In the genomic region with DNA sequence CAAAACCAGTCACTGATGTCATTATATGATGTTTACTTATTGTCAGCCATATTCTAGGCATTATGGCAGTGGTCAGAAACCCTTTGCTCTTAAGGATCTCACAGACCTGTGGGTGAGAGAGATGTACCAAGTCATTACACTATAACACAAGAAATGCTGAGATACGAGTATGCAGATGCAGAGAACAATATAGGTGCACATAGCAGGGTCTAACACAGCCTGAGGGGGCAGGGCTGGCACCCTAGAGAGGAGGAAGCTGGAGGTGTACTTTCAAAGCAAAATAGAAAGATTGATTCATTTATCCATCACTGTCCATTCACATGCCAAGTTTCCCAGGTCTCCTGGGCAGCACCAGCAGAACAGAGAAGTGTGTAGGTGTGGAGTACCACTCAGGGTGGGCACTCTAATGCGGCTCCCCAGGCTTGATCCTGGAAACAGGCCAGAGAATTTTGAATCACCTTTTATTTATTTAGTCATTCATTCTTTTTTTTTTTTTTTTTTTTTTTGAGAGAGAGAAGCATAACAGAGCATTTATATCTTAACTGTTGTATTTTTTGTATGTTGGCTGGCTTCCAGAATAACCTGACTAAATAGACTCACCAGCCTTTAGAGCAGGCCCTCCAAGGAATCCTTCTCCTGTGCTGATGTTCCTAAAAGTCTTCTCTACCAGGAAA, we compare ENCODE assay signal across 10 cellular contexts.
DNase-seq lines count a peak whose midpoint lies in the region; ATAC-seq and TF ChIP-seq lines count a peak whose summit lies in the region.
"Had no signal": no experiment of that assay in that cellular context is flagged by ENCODE, and none has a peak within 500 bp of the region (broad histone marks: within the 10 kb centered on the region; RNA-seq: fewer than 3 reads in every experiment).

No MANE protein-coding gene starts in this region.

- H3K27ac ChIP-seq in CD4-positive, alpha-beta memory T cell (ENCODE audit: low read depth, low read length), result no peak overlapping the region
- no peak overlapping the region for H3K27ac ChIP-seq in stomach
- H3K27ac ChIP-seq: ascending aorta, prostate gland had no signal

- peaks cover 18% of the 10 kb centered on the region for H3K4me1 ChIP-seq in CD4-positive, alpha-beta memory T cell (ENCODE audit: insufficient read depth, low read length)
- peaks cover 0 to 6% (median 0%) of the 10 kb centered on the region in 4 donors for H3K4me1 ChIP-seq in stomach
- H3K4me1 ChIP-seq: ascending aorta, prostate gland had no signal

- 40 to 66% (median 51%) methylated on average over 2 of the region's 2 CpGs for WGBS in stomach, 5 donors

- intact Hi-C loops in CD4-positive, alpha-beta memory T cell (cut with micrococcal nuclease), result loop anchor here (5.0 kb wide), 1 partner anchor 82 kb away; no protein-coding TSS in a partner anchor
- intact Hi-C loops in stomach (cut with DNase I; ENCODE audit: low total_unique reads), result no loop called here

- H3K9me3 ChIP-seq in CD4-positive, alpha-beta memory T cell (ENCODE audit: control insufficient read depth in 1 of 2, low read length in 2 of 2), result no peaks in the 10 kb centered on the region
- H3K9me3 ChIP-seq in stomach, result no peaks in the 10 kb centered on the region
- H3K9me3 ChIP-seq: ascending aorta, prostate gland had no signal

- peak overlapping the region in 6 of 7 donors; percentile 32 to 89 (median 72) for H3K27ac Mint-ChIP-seq in CD4-positive, alpha-beta memory T cell

- peak overlapping the region in 7 of 8 donors; percentile 38 to 86 (median 65) for H3K4me3 Mint-ChIP-seq in CD4-positive, alpha-beta memory T cell

- no peaks in the 10 kb centered on the region for H3K27me3 ChIP-seq in CD4-positive, alpha-beta memory T cell (ENCODE audit: insufficient read depth, low read length)
- no peaks in the 10 kb centered on the region for H3K27me3 ChIP-seq in stomach
- H3K27me3 ChIP-seq: ascending aorta had no signal

- POLR2A ChIA-PET in CD4-positive, alpha-beta memory T cell (lab: Charles Lee; ENCODE audit: partially characterized antibody), result interaction anchor here (0.5 to 1.3 kb wide), 3 partner anchors 11 to 1608 kb away, joined by 3 to 7 read pairs (median 4); no protein-coding TSS in a partner anchor

- TF ChIP-seq EP300 in stomach (IDR thresholded peaks at IDR 0.05), result no peak

- no peak overlapping the region for H3K4me3 ChIP-seq in CD4-positive, alpha-beta memory T cell (ENCODE audit: low read length in 2 of 2)
- no peak overlapping the region for H3K4me3 ChIP-seq in stomach
- H3K4me3 ChIP-seq: ascending aorta, prostate gland had no signal

- peak; percentile 15 for ATAC-seq in HG02938 (IDR thresholded peaks at IDR 0.05; ENCODE audit: unreplicated experiment)
- ATAC-seq in esophagus mucosa, result peak; percentile 20
- ATAC-seq in HG03097 (IDR thresholded peaks at IDR 0.05; ENCODE audit: low FRiP score, unreplicated experiment), result no peak

- no peak for TF ChIP-seq CTCF in stomach (IDR thresholded peaks at IDR 0.05)

- no peak for TF ChIP-seq POLR2A in stomach (IDR thresholded peaks at IDR 0.05)

- peaks cover 19 to 40% (median 28%) of the 10 kb centered on the region in 4 donors for H3K4me1 Mint-ChIP-seq in CD4-positive, alpha-beta memory T cell

- DNase-seq in CD4-positive, alpha-beta memory T cell, result peak in 1 of 5 donors; percentile 5
- peak; percentile 15 for DNase-seq in RPMI7951 (ENCODE audit: low read depth)
- DNase-seq in C1 segment of cervical spinal cord (lab: John Stamatoyannopoulos, UW), result no peak
- DNase-seq in stomach, result no peak
- no peak for DNase-seq in effector CD4-positive, alpha-beta T cell

- H3K27me3 Mint-ChIP-seq in CD4-positive, alpha-beta memory T cell, result no peaks in the 10 kb centered on the region

- H3K36me3 Mint-ChIP-seq in CD4-positive, alpha-beta memory T cell, result no peaks in the 10 kb centered on the region

- CTCF ChIA-PET in CD4-positive, alpha-beta memory T cell (lab: Charles Lee; ENCODE audit: partially characterized antibody), result interaction anchor here (1.9 kb wide), 1 partner anchor 10 kb away, joined by 6 read pairs; no protein-coding TSS in a partner anchor

- H3K9me3 Mint-ChIP-seq in CD4-positive, alpha-beta memory T cell, result peaks cover 0 to 4% (median 0%) of the 10 kb centered on the region in 8 donors

- H3K36me3 ChIP-seq in CD4-positive, alpha-beta memory T cell (ENCODE audit: insufficient read depth, low read length), result no peaks in the 10 kb centered on the region
- H3K36me3 ChIP-seq in stomach, result no peaks in the 10 kb centered on the region
- H3K36me3 ChIP-seq: ascending aorta, prostate gland had no signal
